2 cellular contexts compared by ENCODE assay signal in the genomic region with DNA sequence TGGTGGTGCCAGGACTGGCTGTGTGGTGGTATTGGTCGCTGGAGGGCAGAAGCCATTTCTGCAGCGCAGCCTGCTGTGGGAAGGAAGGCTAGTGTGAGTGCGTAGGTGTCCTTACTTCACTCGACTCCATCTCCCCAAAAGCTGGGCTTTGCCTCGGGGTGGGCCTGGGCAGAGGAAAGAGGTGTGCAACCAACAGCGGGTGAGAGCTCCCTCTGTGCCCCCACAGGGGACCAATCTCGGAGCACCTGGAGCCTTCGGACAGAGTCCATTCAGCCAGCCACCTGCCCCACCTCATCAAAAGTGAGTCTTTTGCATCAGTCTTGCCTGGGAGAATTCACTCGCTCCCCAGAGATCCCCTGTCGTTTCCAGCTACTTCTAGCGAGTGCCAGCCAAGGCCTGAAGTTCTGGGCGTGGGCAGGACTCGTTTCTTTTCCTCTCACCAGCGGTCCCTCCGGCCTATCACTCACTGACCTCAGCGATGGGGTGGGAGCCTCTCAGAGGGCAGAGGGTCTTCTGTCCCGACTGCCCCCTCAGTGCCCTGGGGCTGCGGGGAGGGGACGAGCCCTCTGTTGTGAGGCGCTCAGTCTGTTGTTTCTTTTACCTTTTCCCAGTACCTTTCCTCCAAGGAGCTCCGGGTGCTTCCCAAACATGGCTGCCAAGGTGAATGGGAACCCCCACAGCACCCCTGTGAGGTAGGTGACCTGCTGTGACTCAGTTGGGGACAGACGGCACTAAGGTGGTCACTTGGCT.
TF ChIP-seq lines count a peak whose summit lies in the region.

No MANE protein-coding gene starts in this region.

TF ChIP-seq in GM23338, 12 proteins besides CTCF, POLR2A, EP300 and RAD21 (continues in another document):
- TF ChIP-seq, protein P1, sequence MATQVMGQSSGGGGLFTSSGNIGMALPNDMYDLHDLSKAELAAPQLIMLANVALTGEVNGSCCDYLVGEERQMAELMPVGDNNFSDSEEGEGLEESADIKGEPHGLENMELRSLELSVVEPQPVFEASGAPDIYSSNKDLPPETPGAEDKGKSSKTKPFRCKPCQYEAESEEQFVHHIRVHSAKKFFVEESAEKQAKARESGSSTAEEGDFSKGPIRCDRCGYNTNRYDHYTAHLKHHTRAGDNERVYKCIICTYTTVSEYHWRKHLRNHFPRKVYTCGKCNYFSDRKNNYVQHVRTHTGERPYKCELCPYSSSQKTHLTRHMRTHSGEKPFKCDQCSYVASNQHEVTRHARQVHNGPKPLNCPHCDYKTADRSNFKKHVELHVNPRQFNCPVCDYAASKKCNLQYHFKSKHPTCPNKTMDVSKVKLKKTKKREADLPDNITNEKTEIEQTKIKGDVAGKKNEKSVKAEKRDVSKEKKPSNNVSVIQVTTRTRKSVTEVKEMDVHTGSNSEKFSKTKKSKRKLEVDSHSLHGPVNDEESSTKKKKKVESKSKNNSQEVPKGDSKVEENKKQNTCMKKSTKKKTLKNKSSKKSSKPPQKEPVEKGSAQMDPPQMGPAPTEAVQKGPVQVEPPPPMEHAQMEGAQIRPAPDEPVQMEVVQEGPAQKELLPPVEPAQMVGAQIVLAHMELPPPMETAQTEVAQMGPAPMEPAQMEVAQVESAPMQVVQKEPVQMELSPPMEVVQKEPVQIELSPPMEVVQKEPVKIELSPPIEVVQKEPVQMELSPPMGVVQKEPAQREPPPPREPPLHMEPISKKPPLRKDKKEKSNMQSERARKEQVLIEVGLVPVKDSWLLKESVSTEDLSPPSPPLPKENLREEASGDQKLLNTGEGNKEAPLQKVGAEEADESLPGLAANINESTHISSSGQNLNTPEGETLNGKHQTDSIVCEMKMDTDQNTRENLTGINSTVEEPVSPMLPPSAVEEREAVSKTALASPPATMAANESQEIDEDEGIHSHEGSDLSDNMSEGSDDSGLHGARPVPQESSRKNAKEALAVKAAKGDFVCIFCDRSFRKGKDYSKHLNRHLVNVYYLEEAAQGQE (IDR thresholded peaks at IDR 0.05; ENCODE audit: unreplicated experiment): no peak
- no peak for TF ChIP-seq ZNF331 (CRISPR knock-in tag; IDR thresholded peaks at IDR 0.05; ENCODE audit: low read depth)
- TF ChIP-seq POLR2AphosphoS5 (IDR thresholded peaks at IDR 0.05; ENCODE audit: low read depth): no peak
- TF ChIP-seq ZNF114 (CRISPR knock-in tag; IDR thresholded peaks at IDR 0.05): no peak
- no peak for TF ChIP-seq EZH2phosphoT487 (IDR thresholded peaks at IDR 0.05; ENCODE audit: unreplicated experiment)
- TF ChIP-seq, protein P2, sequence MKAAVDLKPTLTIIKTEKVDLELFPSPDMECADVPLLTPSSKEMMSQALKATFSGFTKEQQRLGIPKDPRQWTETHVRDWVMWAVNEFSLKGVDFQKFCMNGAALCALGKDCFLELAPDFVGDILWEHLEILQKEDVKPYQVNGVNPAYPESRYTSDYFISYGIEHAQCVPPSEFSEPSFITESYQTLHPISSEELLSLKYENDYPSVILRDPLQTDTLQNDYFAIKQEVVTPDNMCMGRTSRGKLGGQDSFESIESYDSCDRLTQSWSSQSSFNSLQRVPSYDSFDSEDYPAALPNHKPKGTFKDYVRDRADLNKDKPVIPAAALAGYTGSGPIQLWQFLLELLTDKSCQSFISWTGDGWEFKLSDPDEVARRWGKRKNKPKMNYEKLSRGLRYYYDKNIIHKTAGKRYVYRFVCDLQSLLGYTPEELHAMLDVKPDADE (IDR thresholded peaks at IDR 0.05): no peak
- TF ChIP-seq EZH2 (IDR thresholded peaks at IDR 0.05; ENCODE audit: low read depth, unreplicated experiment): no peak
- TF ChIP-seq STAT1 (IDR thresholded peaks at IDR 0.05; ENCODE audit: unreplicated experiment): no peak
- no peak for TF ChIP-seq CREB1 (CRISPR knock-in tag; IDR thresholded peaks at IDR 0.05; ENCODE audit: low read depth)
- TF ChIP-seq JUNB (IDR thresholded peaks at IDR 0.05; ENCODE audit: unreplicated experiment): no peak

TF ChIP-seq in H1, 55 proteins besides CTCF, POLR2A, EP300 and RAD21:
- TF ChIP-seq CHD1 (IDR thresholded peaks at IDR 0.05; ENCODE audit: low read depth, low read length) (no peak), POLR2AphosphoS5 (IDR thresholded peaks at IDR 0.05; ENCODE audit: low read depth, low read length) (0 out of 2 replicates have a peak, but pooled peaks have one; percentile 1), ZNF274 (IDR thresholded peaks at IDR 0.05; ENCODE audit: borderline replicate concordance, extremely low read depth, low read length) (no peak)
TF ChIP-seq in H1: peak in this region for 1.
